11 cellular contexts compared by ENCODE assay signal in the genomic region with DNA sequence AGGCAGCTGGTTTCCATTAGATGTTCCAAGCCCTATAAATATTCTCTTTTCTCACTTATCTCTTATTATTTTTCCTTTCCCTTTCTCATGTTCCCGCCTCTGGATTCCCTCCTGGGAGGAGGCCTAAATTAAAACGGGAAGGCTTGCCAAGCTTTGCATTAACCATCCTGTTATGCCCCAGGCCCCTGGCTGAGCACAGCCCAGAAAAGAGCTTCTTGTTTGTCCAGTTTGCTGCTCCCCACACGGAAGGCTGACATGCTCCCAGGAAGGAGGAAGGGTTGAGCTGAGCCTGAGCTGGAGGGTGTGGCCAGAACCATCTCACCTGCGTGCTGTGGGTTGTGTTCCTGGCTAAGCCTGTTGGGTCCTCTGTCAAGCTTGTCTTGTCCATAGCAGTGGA.
DNase-seq lines count a peak whose midpoint lies in the region; ATAC-seq, FAIRE-seq and TF ChIP-seq lines count a peak whose summit lies in the region.
"Had no signal": no experiment of that assay in that cellular context is flagged by ENCODE, and none has a peak within 500 bp of the region (broad histone marks: within the 10 kb centered on the region; RNA-seq: fewer than 3 reads in every experiment).

No MANE protein-coding gene starts in this region.

- H3K4me1 ChIP-seq in RWPE2 (ENCODE audit: insufficient read depth, poor library complexity, severe bottlenecking) (no peaks in the 10 kb centered on the region), keratinocyte (ENCODE audit: control insufficient read depth, extremely low read depth, insufficient read depth, low read length) (peaks cover 18% of the 10 kb centered on the region), testis (peaks cover 22% of the 10 kb centered on the region)

- H3K27me3 ChIP-seq in RWPE2 (ENCODE audit: insufficient read depth, poor library complexity, severe bottlenecking) (no peaks in the 10 kb centered on the region), keratinocyte (ENCODE audit: control insufficient read depth, extremely low read depth, insufficient read depth, low read length) (no peaks in the 10 kb centered on the region), testis (no peaks in the 10 kb centered on the region)

- peak; percentile 40; the same call in 1 of the 3 replicates for ATAC-seq in RWPE2 (ENCODE audit: low read depth)
- ATAC-seq: activated naive CD8-positive, alpha-beta T cell treated with anti-CD3 and anti-CD28 coated beads, Interleukin-2, amount 50 U/mL, for 24 hours had no signal

- H2AFZ ChIP-seq in keratinocyte (ENCODE audit: control insufficient read depth, low read length): peak overlapping the region; percentile 35

- DNase-seq in LNCaP clone FGC (ENCODE audit: low read depth) (peak; percentile 55), RWPE2 (ENCODE audit: low spot score) (no peak), keratinocyte (ENCODE audit: low read depth, low spot score) (no peak), testis (peak; percentile 34), NCI-H2196 (lab: John Stamatoyannopoulos, UW; ENCODE audit: unreplicated experiment) (no peak), GM19239 (ENCODE audit: insufficient read length, low spot score) (no peak), AG20443 (ENCODE audit: low spot score) (no peak)
- DNase-seq: activated CD4-positive, alpha-beta memory T cell treated with anti-CD3 and anti-CD28 coated beads, Interleukin-2, amount 10 ng/mL, durations not matched to agents 7 days and 5 days; activated naive CD8-positive, alpha-beta T cell treated with anti-CD3 and anti-CD28 coated beads, Interleukin-2, amount 50 U/mL, for 24 hours; GOT3 had no signal

- intact Hi-C loops in testis (cut with DNase I; ENCODE audit: low total_unique reads): loop anchor here (10.0 kb wide), 1 partner anchor 116 kb away; no protein-coding TSS in a partner anchor

- no peak overlapping the region for H3K4me3 ChIP-seq in LNCaP clone FGC (ENCODE audit: low read depth, low read length)
- no peak overlapping the region for H3K4me3 ChIP-seq in RWPE2 (ENCODE audit: severe bottlenecking)
- H3K4me3 ChIP-seq in keratinocyte (ENCODE audit: control insufficient read depth in 2 of 3, extremely low read depth in 1 of 3, insufficient read depth in 2 of 3, low read depth in 1 of 3, low read length in 3 of 3): no peak overlapping the region
- no peak overlapping the region for H3K4me3 ChIP-seq in testis

- no peaks in the 10 kb centered on the region for H3K79me2 ChIP-seq in keratinocyte (ENCODE audit: control insufficient read depth, insufficient read depth, low read length)

- TF ChIP-seq POLR2A in testis (IDR thresholded peaks at IDR 0.05): no peak

- no peaks in the 10 kb centered on the region for H4K20me1 ChIP-seq in keratinocyte (ENCODE audit: control insufficient read depth, extremely low read depth, insufficient read depth, low read length)

- no peak overlapping the region for H3K9ac ChIP-seq in keratinocyte (ENCODE audit: control insufficient read depth, extremely low read depth, insufficient read depth, low read length)

- peak overlapping the region; percentile 63 for H3K4me2 ChIP-seq in keratinocyte (ENCODE audit: control insufficient read depth, extremely low read depth, insufficient read depth, low read depth, low read length)

- dilution Hi-C loops in keratinocyte (cut with MboI; ENCODE audit: extremely low pct_ligation_motif_present, low sequenced_read_pairs): no loop called here

- H3K27ac ChIP-seq in RWPE2 (ENCODE audit: poor library complexity, severe bottlenecking) (no peak overlapping the region), keratinocyte (ENCODE audit: control insufficient read depth, insufficient read depth, low read length) (no peak overlapping the region), testis (peak overlapping the region; percentile 31 to 43)

- H3K9me3 ChIP-seq in RWPE2 (ENCODE audit: severe bottlenecking) (no peaks in the 10 kb centered on the region), keratinocyte (ENCODE audit: control insufficient read depth, low read depth, low read length) (no peaks in the 10 kb centered on the region), testis (no peaks in the 10 kb centered on the region)

- no peaks in the 10 kb centered on the region for H3K9me1 ChIP-seq in keratinocyte (ENCODE audit: control insufficient read depth, extremely low read depth, insufficient read depth, low read length)

- FAIRE-seq in keratinocyte (lab: Jason Lieb, UNC) (peak; percentile 90), GM19239 (lab: Jason Lieb, UNC) (no peak)
- FAIRE-seq: islet of Langerhans had no signal

- WGBS in testis, 2 donors: 50 to 55% methylated on average over 4 of the region's 4 CpGs

- TF ChIP-seq CTCF in LNCaP clone FGC (IDR thresholded peaks at IDR 0.05; ENCODE audit: control insufficient read depth, extremely low read depth, insufficient read depth) (no peak), RWPE2 (IDR thresholded peaks at IDR 0.05; ENCODE audit: poor library complexity, severe bottlenecking) (no peak), keratinocyte (optimal IDR thresholded peaks at IDR 0.05 in 1 of 3, IDR thresholded peaks at IDR 0.05 in 1 of 3, conservative IDR thresholded peaks at IDR 0.05 in 1 of 3; ENCODE audit: extremely low read depth in 1 of 3, insufficient read depth in 2 of 3, low read length in 3 of 3) (no peak), testis (IDR thresholded peaks at IDR 0.05) (no peak)

- H3K36me3 ChIP-seq in RWPE2 (ENCODE audit: low read depth) (no peaks in the 10 kb centered on the region), keratinocyte (ENCODE audit: control insufficient read depth in 2 of 2, extremely low read depth in 1 of 2, insufficient read depth in 2 of 2, low read length in 2 of 2) (no peaks in the 10 kb centered on the region), testis (ENCODE audit: low read depth, missing control alignments) (no peaks in the 10 kb centered on the region)

Comparison
In these comparisons a context has a peak if more than half of its experiments do, and no peak if none do; other contexts are left out.
1. DNase-seq: peak in LNCaP clone FGC (single experiment) and testis (single experiment); none in RWPE2 (single experiment), keratinocyte (single experiment), NCI-H2196 (single experiment), GM19239 (single experiment) and AG20443 (single experiment).
2. H3K27ac ChIP-seq: peak in testis (2 of 2); none in RWPE2 (single experiment) and keratinocyte (single experiment).